Comparison of ENCODE assay signal across 8 cellular contexts in genomic region chr1:43274125-43274803, GRCh38. TPM values are rescaled to one million over a fixed set of nuclear protein-coding genes. Genes with fewer than 3 reads are reported as not detected.
DNase-seq lines count a peak whose midpoint lies in the region; ATAC-seq and TF ChIP-seq lines count a peak whose summit lies in the region.

No MANE protein-coding gene starts in this region.

- intact Hi-C loops in A673 (cut with micrococcal nuclease; ENCODE audit: unreplicated experiment) = no loop called here
- intact Hi-C loops in dendritic cell treated with granulocyte-macrophage colony-stimulating factor and Interleukin-4, amounts not matched to agents 40 ng/mL and 50 ng/mL, for 4 days (cut with micrococcal nuclease) = no loop called here

- H3K4me3 ChIP-seq in A673 (ENCODE audit: low read depth, low read length, poor library complexity, severe bottlenecking) = no peak overlapping the region

- H3K9me3 ChIP-seq in A673 (ENCODE audit: low read depth, low read length, poor library complexity, severe bottlenecking) = no peaks in the 10 kb centered on the region

- H3K27me3 ChIP-seq in A673 (replicated peaks; ENCODE audit: insufficient read depth, low read depth, low read length, poor library complexity) = no peaks in the 10 kb centered on the region

- BruUV-seq in A673 (replicated peaks; lab: Mats Ljungman, UMichigan) = no TSS peak

- peaks cover 6 to 15% of the 10 kb centered on the region in 2 donors for H3K27me3 Mint-ChIP-seq in T-cell
- H3K27me3 Mint-ChIP-seq in dendritic cell treated with granulocyte-macrophage colony-stimulating factor and Interleukin-4, amounts not matched to agents 40 ng/mL and 50 ng/mL, for 4 days = peaks cover 28% of the 10 kb centered on the region
- H3K27me3 Mint-ChIP-seq in nephron (ENCODE audit: low read depth) = peaks cover 23% of the 10 kb centered on the region

- peak; percentile 79 to 91 (median 88) for ATAC-seq in T-cell (replicated peaks in 1 of 4)
- ATAC-seq in GM21390 (IDR thresholded peaks at IDR 0.05; ENCODE audit: unreplicated experiment) = no peak

- POLR2A ChIA-PET in A673 (lab: Charles Lee; ENCODE audit: low non-redundant PET) = no interaction called here
- POLR2A ChIA-PET in T-cell (lab: Charles Lee) = no interaction called here

- H3K9me3 Mint-ChIP-seq in T-cell (no peaks in the 10 kb centered on the region), nephron (no peaks in the 10 kb centered on the region)
- no peaks in the 10 kb centered on the region for H3K9me3 Mint-ChIP-seq in dendritic cell treated with granulocyte-macrophage colony-stimulating factor and Interleukin-4, amounts not matched to agents 40 ng/mL and 50 ng/mL, for 4 days

- TF ChIP-seq CTCF in A673 (conservative IDR thresholded peaks at IDR 0.05; ENCODE audit: low read depth, low read length) = no peak
- TF ChIP-seq CTCF in nephron (IDR thresholded peaks at IDR 0.05; ENCODE audit: unreplicated experiment in 3 of 3) = no peak

- H3K27ac Mint-ChIP-seq in T-cell = peak overlapping the region; percentile 88 to 93
- H3K27ac Mint-ChIP-seq in dendritic cell treated with granulocyte-macrophage colony-stimulating factor and Interleukin-4, amounts not matched to agents 40 ng/mL and 50 ng/mL, for 4 days = peak overlapping the region; percentile 18
- H3K27ac Mint-ChIP-seq in nephron = peak overlapping the region; percentile 30 to 87 (median 48)

- DNase-seq in A673 (ENCODE audit: low spot score) (peak; percentile 90), H4 (ENCODE audit: low spot score) (peak; percentile 74), T-cell (peak in 32 of 34 experiments; percentile 10 to 54 (median 24)), middle frontal gyrus (ENCODE audit: extremely low spot score, low spot score) (no peak), NCI-H2107 (lab: John Stamatoyannopoulos, UW) (no peak)

- CTCF ChIA-PET in A673 (lab: Charles Lee) (no interaction called here), T-cell (lab: Charles Lee) (no interaction called here)

- H3K4me1 ChIP-seq in A673 (ENCODE audit: insufficient read depth, low read length, poor library complexity, severe bottlenecking) = peaks cover 10% of the 10 kb centered on the region

- H3K36me3 Mint-ChIP-seq in T-cell (peaks cover 2% of the 10 kb centered on the region), nephron (ENCODE audit: low read depth) (no peaks in the 10 kb centered on the region)
- H3K36me3 Mint-ChIP-seq in dendritic cell treated with granulocyte-macrophage colony-stimulating factor and Interleukin-4, amounts not matched to agents 40 ng/mL and 50 ng/mL, for 4 days (ENCODE audit: low read depth) = no peaks in the 10 kb centered on the region

- peak overlapping the region; percentile 65 for H3K27ac ChIP-seq in A673 (ENCODE audit: low read depth, low read length, poor library complexity, severe bottlenecking)

- H3K4me3 Mint-ChIP-seq in T-cell (peak overlapping the region; percentile 11 to 64 (median 54)), nephron (no peak overlapping the region)
- no peak overlapping the region for H3K4me3 Mint-ChIP-seq in dendritic cell treated with granulocyte-macrophage colony-stimulating factor and Interleukin-4, amounts not matched to agents 40 ng/mL and 50 ng/mL, for 4 days

- H3K36me3 ChIP-seq in A673 (ENCODE audit: insufficient read depth, low read length, poor library complexity, severe bottlenecking) = no peaks in the 10 kb centered on the region

- H3K4me1 Mint-ChIP-seq in T-cell = peaks cover 23 to 36% (median 36%) of the 10 kb centered on the region in 3 donors
- H3K4me1 Mint-ChIP-seq in dendritic cell treated with granulocyte-macrophage colony-stimulating factor and Interleukin-4, amounts not matched to agents 40 ng/mL and 50 ng/mL, for 4 days (ENCODE audit: low read depth) = peaks cover 37% of the 10 kb centered on the region
- peaks cover 19% of the 10 kb centered on the region for H3K4me1 Mint-ChIP-seq in nephron

RNA-seq across cellular contexts. Expression of gene TMEM125, which starts 4.5 kb away (rescaled TPM):
- total RNA-seq in A673 (2021) (not detected in 2 replicates), T-cell (under 1 TPM in 3 of 5 donors, not detected in 2; 0.20 to 0.46 (median 0.35) TPM)
- total RNA-seq in H4 (2014; rRNA removed; shearing (Covaris generic)) = not detected in 2 replicates

RNA-seq across cellular contexts. Expression of gene C1orf210, which starts 11.1 kb away (rescaled TPM):
- total RNA-seq in A673 (2021) = not detected in 2 replicates
- total RNA-seq in H4 (2014; rRNA removed; shearing (Covaris generic)) = not detected in 2 replicates
- total RNA-seq in T-cell = under 1 TPM in 2 of 5 donors, not detected in 3; 0.16 to 0.32 TPM

RNA-seq across cellular contexts. Expression of gene TIE1, which starts 26.5 kb away (rescaled TPM):
- not detected in 2 replicates for total RNA-seq in A673 (2021)
- total RNA-seq in H4 (2014; rRNA removed; shearing (Covaris generic)) = 0.04 TPM in 1 of 2 replicates, not detected in the other
- 1 to 10 TPM in 1 of 5 donors, under 1 TPM in 4; 0.26 to 1.9 (median 0.32) TPM for total RNA-seq in T-cell

Comparison
In these comparisons a context has a peak if more than half of its experiments do, and no peak if none do; other contexts are left out.
1. DNase-seq: peak in A673 (single experiment), H4 (single experiment) and T-cell (32 of 34); none in middle frontal gyrus (single experiment) and NCI-H2107 (single experiment).
2. H3K27ac Mint-ChIP-seq: peak in every context shown above with its lines; median percentile 90 in T-cell; 48 in nephron; 18 in dendritic cell treated with granulocyte-macrophage colony-stimulating factor and Interleukin-4, amounts not matched to agents 40 ng/mL and 50 ng/mL, for 4 days.
3. H3K4me3 Mint-ChIP-seq: peak in T-cell (3 of 3); none in dendritic cell treated with granulocyte-macrophage colony-stimulating factor and Interleukin-4, amounts not matched to agents 40 ng/mL and 50 ng/mL, for 4 days (single experiment) and nephron (0 of 3).